ENCODE assay signal across 27 cellular contexts in genomic region chr2:172435608-172435911, GRCh38. TPM values are rescaled to one million over a fixed set of nuclear protein-coding genes. Genes with fewer than 3 reads are reported as not detected.
DNase-seq lines count a peak whose midpoint lies in the region; ATAC-seq, FAIRE-seq and TF ChIP-seq lines count a peak whose summit lies in the region.
"Had no signal": no experiment of that assay in that cellular context is flagged by ENCODE, and none has a peak within 500 bp of the region (broad histone marks: within the 10 kb centered on the region; RNA-seq: fewer than 3 reads in every experiment).

No MANE protein-coding gene starts in this region.

- intact Hi-C loops in HepG2 (cut with micrococcal nuclease; ENCODE audit: unreplicated experiment): no loop called here
- intact Hi-C loops in right lobe of liver (cut with DNase I): no loop called here
- intact Hi-C loops in transverse colon (cut with DNase I; ENCODE audit: low total_unique reads): no loop called here

- H3K9me3 ChIP-seq in HepG2 (ENCODE audit: low read length) (no peaks in the 10 kb centered on the region), right lobe of liver (no peaks in the 10 kb centered on the region), hepatocyte (ENCODE audit: low read depth) (no peaks in the 10 kb centered on the region), transverse colon (no peaks in the 10 kb centered on the region)
- H3K9me3 ChIP-seq: A549, psoas muscle, sigmoid colon, tibial artery had no signal

- H3K9ac ChIP-seq in HepG2 (ENCODE audit: insufficient read depth, low read depth, low read length): no peak overlapping the region

- peak; percentile 48 for ATAC-seq in HepG2
- no peak for ATAC-seq in right lobe of liver
- ATAC-seq in HG03521 (IDR thresholded peaks at IDR 0.05; ENCODE audit: unreplicated experiment): no peak
- ATAC-seq: A549; activated CD8-positive, alpha-beta T cell treated with anti-CD3 and anti-CD28 coated beads for 36 hours; activated naive CD4-positive, alpha-beta T cell treated with anti-CD3 and anti-CD28 coated beads, Interleukin-2, amount 50 U/mL, for 72 hours; psoas muscle had no signal

- no peak for TF ChIP-seq RAD21 in HepG2 (CRISPR knock-in tag; IDR thresholded peaks at IDR 0.05)

- FAIRE-seq in HepG2 (lab: Jason Lieb, UNC): no peak
- FAIRE-seq: A549, bronchial epithelial cell, kidney had no signal

- no peak overlapping the region for H3K4me3 Mint-ChIP-seq in progenitor cell of endocrine pancreas (ENCODE audit: low read depth)

- peaks cover 95% of the 10 kb centered on the region for H3K79me2 ChIP-seq in HepG2 (ENCODE audit: insufficient read depth, low read length)
- peaks cover 75% of the 10 kb centered on the region for H3K79me2 ChIP-seq in hepatocyte

- no peak for TF ChIP-seq EP300 in HepG2 (IDR thresholded peaks at IDR 0.05; ENCODE audit: low read depth in 2 of 2, low read length in 2 of 2)
- no peak for TF ChIP-seq EP300 in HepG2 (CRISPR knock-in tag; IDR thresholded peaks at IDR 0.05; ENCODE audit: borderline replicate concordance)
- TF ChIP-seq EP300 in transverse colon (IDR thresholded peaks at IDR 0.05; ENCODE audit: low read depth): no peak

- no peak overlapping the region for H2AFZ ChIP-seq in HepG2 (ENCODE audit: low read length)
- H2AFZ ChIP-seq in hepatocyte: no peak overlapping the region

- DNase-seq in HepG2 (ENCODE audit: low spot score): no peak
- no peak for DNase-seq in right lobe of liver
- no peak for DNase-seq in RWPE1 (ENCODE audit: low spot score)
- DNase-seq in hepatocyte (ENCODE audit: low spot score): no peak
- no peak for DNase-seq in transverse colon
- no peak for DNase-seq in activated CD4-positive, alpha-beta T cell treated with anti-CD3 and anti-CD28 coated beads for 48 hours
- no peak for DNase-seq in progenitor cell of endocrine pancreas (ENCODE audit: low spot score, unreplicated experiment)
- DNase-seq: activated CD4-positive, alpha-beta T cell treated with anti-CD3 and anti-CD28 coated beads for 1 hour; anterior cingulate cortex; DMS79 treated with DMSO at 0.1 percent for 48 hours; GF-D8; IMR-90; kidney; midbrain; MV-4-11; NCI-H1436 treated with DMSO at 0.1 percent for 48 hours; psoas muscle; SHP77 treated with DMSO at 0.1 percent for 48 hours; sigmoid colon; stimulated activated CD4-positive, alpha-beta T cell treated with anti-CD3 and anti-CD28 coated beads, Interleukin-4, amount 100 ng/mL, for 24 hours; tibial artery had no signal

- H3K27ac Mint-ChIP-seq in progenitor cell of endocrine pancreas: no peak overlapping the region
- H3K27ac Mint-ChIP-seq: activated naive CD4-positive, alpha-beta T cell treated with anti-CD3 and anti-CD28 coated beads, Interleukin-2, amount 50 U/mL, for 72 hours had no signal

- H3K4me1 Mint-ChIP-seq in progenitor cell of endocrine pancreas (ENCODE audit: low read depth): peaks cover 33% of the 10 kb centered on the region

- BruUV-seq in HepG2 (replicated peaks; lab: Mats Ljungman, UMichigan): no TSS peak

- in situ Hi-C loops in HepG2 (cut with HindIII; ENCODE audit: extremely low pct_ligation_motif_present, low pct_unique_long_range_greater_than_20kb): no loop called here
- in situ Hi-C loops in transverse colon (cut with MboI; ENCODE audit: low pct_ligation_motif_present in 1 of 4, low pct_unique_long_range_greater_than_20kb in 1 of 4, low sequenced_read_pairs in 3 of 4): no loop called here

- H3K4me2 ChIP-seq in HepG2 (ENCODE audit: low read depth, low read length) (no peak overlapping the region), hepatocyte (no peak overlapping the region)
- H3K4me2 ChIP-seq: A549 had no signal

- H3K27me3 ChIP-seq in HepG2 (ENCODE audit: control insufficient read depth in 1 of 2, insufficient read depth in 2 of 2, low read length in 2 of 2) (no peaks in the 10 kb centered on the region), right lobe of liver (no peaks in the 10 kb centered on the region), hepatocyte (no peaks in the 10 kb centered on the region), transverse colon (no peaks in the 10 kb centered on the region)
- H3K27me3 ChIP-seq: tibial artery had no signal

- H3K36me3 ChIP-seq in HepG2 (replicated peaks in 1 of 2; ENCODE audit: control insufficient read depth in 1 of 2, insufficient read depth in 2 of 2, low read length in 2 of 2): peaks cover 0 to 3% of the 10 kb centered on the region in 2 experiments; a peak in 2 of 5 replicates
- no peaks in the 10 kb centered on the region for H3K36me3 ChIP-seq in right lobe of liver
- no peaks in the 10 kb centered on the region for H3K36me3 ChIP-seq in hepatocyte (replicated peaks; ENCODE audit: insufficient read depth, low read depth)
- no peaks in the 10 kb centered on the region for H3K36me3 ChIP-seq in transverse colon
- H3K36me3 ChIP-seq: sigmoid colon, tibial artery had no signal

- 74% methylated on average over 4 of the region's 4 CpGs for WGBS in HepG2 (ENCODE audit: low lambda C conversion rate)
- WGBS in right lobe of liver (ENCODE audit: insufficient coverage, low coverage, low lambda C conversion rate, missing lambda C conversion rate): 100% methylated on average over 2 of the region's 4 CpGs
- WGBS in hepatocyte (ENCODE audit: low lambda C conversion rate, missing lambda C conversion rate): 92% methylated on average over 4 of the region's 4 CpGs
- 72 to 82% methylated on average over 2 to 4 of the region's 4 CpGs for WGBS in transverse colon (ENCODE audit: low coverage in 1 of 2), 2 donors

- H4K20me1 ChIP-seq in HepG2 (ENCODE audit: insufficient read depth, low read length) (peaks cover 15% of the 10 kb centered on the region; the same call in 1 of the 2 replicates), hepatocyte (ENCODE audit: insufficient read depth, poor library complexity, severe bottlenecking) (no peaks in the 10 kb centered on the region)

- no peaks in the 10 kb centered on the region for H3K27me3 Mint-ChIP-seq in progenitor cell of endocrine pancreas
- H3K27me3 Mint-ChIP-seq: activated CD8-positive, alpha-beta T cell treated with anti-CD3 and anti-CD28 coated beads for 36 hours had no signal

- no peak overlapping the region for H3K4me3 ChIP-seq in HepG2 (replicated peaks in 1 of 3; ENCODE audit: insufficient read depth in 1 of 3, low read depth in 2 of 3, low read length in 3 of 3)
- no peak overlapping the region for H3K4me3 ChIP-seq in right lobe of liver
- H3K4me3 ChIP-seq in hepatocyte: no peak overlapping the region
- no peak overlapping the region for H3K4me3 ChIP-seq in transverse colon
- H3K4me3 ChIP-seq: A549, psoas muscle, sigmoid colon, tibial artery had no signal

- CTCF ChIA-PET in HepG2 (lab: Yijun Ruan, JAX; ENCODE audit: low intra/inter-chr PET ratio, low total read pairs): no interaction called here
- CTCF ChIA-PET in RWPE1 (lab: Yijun Ruan, JAX): interaction anchor here (0.7 kb wide), 1 partner anchor 127 kb away, joined by 4 read pairs; no protein-coding TSS in a partner anchor

- TF ChIP-seq POLR2A in HepG2 (IDR thresholded peaks at IDR 0.05; ENCODE audit: insufficient read depth in 1 of 2, low read depth in 2 of 2, low read length in 2 of 2) (no peak), right lobe of liver (IDR thresholded peaks at IDR 0.05) (no peak), transverse colon (IDR thresholded peaks at IDR 0.05) (no peak)

- H3K4me1 ChIP-seq in HepG2 (ENCODE audit: insufficient read depth, low read length): peaks cover 91% of the 10 kb centered on the region
- H3K4me1 ChIP-seq in right lobe of liver: peaks cover 0 to 23% (median 3%) of the 10 kb centered on the region in 4 donors
- peaks cover 11% of the 10 kb centered on the region for H3K4me1 ChIP-seq in hepatocyte (ENCODE audit: insufficient read depth)
- peaks cover 29 to 98% (median 62%) of the 10 kb centered on the region in 4 donors for H3K4me1 ChIP-seq in transverse colon
- H3K4me1 ChIP-seq: sigmoid colon had no signal

- no peak overlapping the region for H3K27ac ChIP-seq in HepG2 (ENCODE audit: extremely low read length, insufficient read depth, low read length)
- H3K27ac ChIP-seq in right lobe of liver: no peak overlapping the region
- H3K27ac ChIP-seq in RWPE1: peak overlapping the region; percentile 64
- peak overlapping the region; percentile 62 for H3K27ac ChIP-seq in hepatocyte
- H3K27ac ChIP-seq in transverse colon: peak overlapping the region; percentile 61 to 97 (median 86)
- H3K27ac ChIP-seq: psoas muscle, sigmoid colon, tibial artery had no signal

- TF ChIP-seq CTCF in HepG2 (CRISPR knock-in tag; IDR thresholded peaks at IDR 0.05): no peak
- no peak for TF ChIP-seq CTCF in right lobe of liver (IDR thresholded peaks at IDR 0.05)
- no peak for TF ChIP-seq CTCF in RWPE1 (conservative IDR thresholded peaks at IDR 0.05; ENCODE audit: low read depth)
- no peak for TF ChIP-seq CTCF in hepatocyte (IDR thresholded peaks at IDR 0.05; ENCODE audit: poor library complexity)
- no peak for TF ChIP-seq CTCF in transverse colon (IDR thresholded peaks at IDR 0.05)
- TF ChIP-seq CTCF in progenitor cell of endocrine pancreas (IDR thresholded peaks at IDR 0.05; ENCODE audit: unreplicated experiment): no peak

- no peaks in the 10 kb centered on the region for H3K9me2 ChIP-seq in hepatocyte (replicated peaks; ENCODE audit: insufficient read depth)

- POLR2A ChIA-PET in HepG2 (lab: Yijun Ruan, JAX): interaction anchor here (0.6 kb wide), 1 partner anchor 137 kb away, joined by 3 read pairs; no protein-coding TSS in a partner anchor
- POLR2A ChIA-PET in RWPE1 (lab: Yijun Ruan, JAX; ENCODE audit: low non-redundant PET): no interaction called here

- no peaks in the 10 kb centered on the region for H3K9me3 Mint-ChIP-seq in progenitor cell of endocrine pancreas (ENCODE audit: low read depth)
- H3K9me3 Mint-ChIP-seq: activated CD8-positive, alpha-beta T cell treated with anti-CD3 and anti-CD28 coated beads for 36 hours; activated naive CD4-positive, alpha-beta T cell treated with anti-CD3 and anti-CD28 coated beads, Interleukin-2, amount 50 U/mL, for 72 hours; naive B cell had no signal

- H3K36me3 Mint-ChIP-seq in progenitor cell of endocrine pancreas (ENCODE audit: insufficient read depth): peaks cover 1% of the 10 kb centered on the region
- H3K36me3 Mint-ChIP-seq: activated naive CD4-positive, alpha-beta T cell treated with anti-CD3 and anti-CD28 coated beads, Interleukin-2, amount 50 U/mL, for 72 hours; naive B cell had no signal

RNA-seq across cellular contexts. Expression of gene ITGA6, which starts 8.2 kb away (rescaled TPM):
- total RNA-seq in HepG2 (2016; rRNA removed; fragmentation: Illumina TruSeq; extraction: Trizol): 49.6 and 92.5 TPM in 2 replicates
- total RNA-seq in HepG2 (2016; cell fraction: cytosol; rRNA removed; fragmentation: Illumina TruSeq; extraction: Trizol; ENCODE audit: low read depth): 4.0 and 7.3 TPM in 2 replicates
- 46.0 and 93.0 TPM in 2 replicates for total RNA-seq in HepG2 (2016; cell fraction: insoluble cytoplasmic fraction; rRNA removed; fragmentation: Illumina TruSeq; extraction: Trizol)
- total RNA-seq in HepG2 (2016; cell fraction: membrane; rRNA removed; fragmentation: Illumina TruSeq; extraction: Trizol): 20.1 and 25.4 TPM in 2 replicates
- 132 and 146 TPM in 2 replicates for total RNA-seq in HepG2 (2016; cell fraction: nucleus; rRNA removed; fragmentation: Illumina TruSeq; extraction: Trizol)
- 21.6 and 24.0 TPM in 2 replicates for polyA plus RNA-seq in HepG2 (2011; rRNA removed)
- polyA plus RNA-seq in HepG2 (2011; cell fraction: cytosol; rRNA removed): 12.2 and 19.7 TPM in 2 replicates
- 24.5 and 30.3 TPM in 2 replicates for polyA plus RNA-seq in HepG2 (2011; cell fraction: nucleus; rRNA removed)
- polyA plus RNA-seq in HepG2 (2012): 55.3 and 56.2 TPM in 2 replicates
- 2.1 TPM in 2 replicates for polyA plus RNA-seq in HepG2 (2016; cell fraction: cytosol; fragmentation: Illumina TruSeq; extraction: Trizol; ENCODE audit: low read depth)
- 27.1 and 28.5 TPM in 2 replicates for polyA plus RNA-seq in HepG2 (2016; cell fraction: insoluble cytoplasmic fraction; fragmentation: Illumina TruSeq; extraction: Trizol; ENCODE audit: low read depth)
- polyA plus RNA-seq in HepG2 (2016; cell fraction: membrane; fragmentation: Illumina TruSeq; extraction: Trizol; ENCODE audit: low read depth): 5.3 and 7.3 TPM in 2 replicates
- 118 and 128 TPM in 2 replicates for polyA plus RNA-seq in HepG2 (2016; cell fraction: nucleus; fragmentation: Illumina TruSeq; extraction: Trizol; ENCODE audit: insufficient read depth, low read depth)
- polyA minus RNA-seq in HepG2 (2011; rRNA and poly(A)+ RNA removed; ENCODE audit: low replicate concordance): 8.5 and 31.2 TPM in 2 replicates
- 32.7 and 35.0 TPM in 2 replicates for polyA minus RNA-seq in HepG2 (2011; cell fraction: cytosol; rRNA and poly(A)+ RNA removed)
- polyA minus RNA-seq in HepG2 (2011; cell fraction: nucleus; rRNA and poly(A)+ RNA removed): 106 and 110 TPM in 2 replicates
- total RNA-seq in right lobe of liver: 10 to 100 TPM; 10.7 to 26.8 (median 17.2) TPM
- 51.4 and 64.8 TPM in 2 replicates for total RNA-seq in hepatocyte
- 16.7 and 19.0 TPM in 2 replicates for polyA plus RNA-seq in hepatocyte
- total RNA-seq in transverse colon: 100 to 1,000 TPM in 3 of 4 donors, 10 to 100 TPM in 1; 80.4 to 267 (median 207) TPM
- total RNA-seq in progenitor cell of endocrine pancreas: 69.5 and 83.8 TPM in 2 replicates

Comparison
In these comparisons a context has a peak if more than half of its experiments do, and no peak if none do; other contexts are left out.
1. H3K27ac ChIP-seq: peak in RWPE1 (single experiment), hepatocyte (single experiment) and transverse colon (4 of 4); none in HepG2 (single experiment) and right lobe of liver (0 of 3).